8 cellular contexts compared by ENCODE assay signal in the genomic region with DNA sequence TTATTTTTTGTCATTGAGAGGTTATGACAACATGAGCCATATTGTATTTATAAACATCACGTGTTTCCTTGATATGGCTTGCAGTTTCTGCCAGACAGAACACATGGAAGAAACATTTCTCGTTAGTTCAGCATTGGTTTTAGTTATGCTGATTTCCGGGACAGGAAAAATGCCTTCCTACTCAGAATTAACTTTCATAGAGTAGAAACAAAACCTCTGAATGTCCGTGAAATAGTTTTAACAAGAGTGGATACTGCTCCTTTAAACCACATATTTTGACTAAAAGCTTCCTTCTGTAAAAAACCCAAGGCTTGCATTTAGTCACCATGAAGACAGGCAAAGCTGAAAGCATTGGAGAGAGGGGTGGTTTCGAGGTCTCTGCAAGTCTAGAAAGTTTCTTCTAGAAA.
A peak's percentile ranks its signal among the peaks of the same experiment; 100 is the strongest.
DNase-seq lines count a peak whose midpoint lies in the region; ATAC-seq, FAIRE-seq and TF ChIP-seq lines count a peak whose summit lies in the region.

No MANE protein-coding gene starts in this region.

- no peaks in the 10 kb centered on the region for H4K20me1 ChIP-seq in endothelial cell of umbilical vein (replicated peaks; ENCODE audit: control insufficient read depth, extremely low read depth, insufficient read depth, low read length)

- H3K27me3 Mint-ChIP-seq in activated T-cell treated with anti-CD3 and anti-CD28 coated beads, Interleukin-2, amount 50 U/mL, for 72 hours (ENCODE audit: low read depth): peaks cover 50% of the 10 kb centered on the region
- no peaks in the 10 kb centered on the region for H3K27me3 Mint-ChIP-seq in nephron progenitor cell (ENCODE audit: low read depth, poor library complexity)
- H3K27me3 Mint-ChIP-seq in immature natural killer cell (ENCODE audit: low read depth in 3 of 3): peaks cover 2 to 4% (median 4%) of the 10 kb centered on the region in 3 donors

- CTCF ChIA-PET in endothelial cell of umbilical vein (lab: Charles Lee): no interaction called here

- H3K27me3 ChIP-seq in endothelial cell of umbilical vein (ENCODE audit: control insufficient read depth in 2 of 2, insufficient read depth in 2 of 2, low read length in 2 of 2) (no peaks in the 10 kb centered on the region), thyroid gland (no peaks in the 10 kb centered on the region)

- peak overlapping the region; percentile 57 for H3K4me2 ChIP-seq in endothelial cell of umbilical vein (ENCODE audit: insufficient read depth, low read length)

- H3K4me1 ChIP-seq in endothelial cell of umbilical vein (ENCODE audit: control insufficient read depth, extremely low read depth, insufficient read depth, low read length) (peaks cover 12% of the 10 kb centered on the region), thyroid gland (peaks cover 26 to 29% of the 10 kb centered on the region in 2 donors)

- dilution Hi-C loops in endothelial cell of umbilical vein (cut with MboI; ENCODE audit: extremely low pct_ligation_motif_present, low sequenced_read_pairs): no loop called here

- H3K9me1 ChIP-seq in endothelial cell of umbilical vein (replicated peaks; ENCODE audit: control insufficient read depth, extremely low read depth, insufficient read depth, low read length): no peaks in the 10 kb centered on the region

- H3K4me3 ChIP-seq in endothelial cell of umbilical vein (replicated peaks in 1 of 3; ENCODE audit: insufficient read depth in 1 of 3, low read depth in 1 of 3, low read length in 3 of 3) (peak overlapping the region in 2 of 3 experiments; percentile 18 to 44), thyroid gland (replicated peaks in 1 of 3) (no peak overlapping the region)

- H2AFZ ChIP-seq in endothelial cell of umbilical vein (ENCODE audit: low read depth, low read length): peak overlapping the region; percentile 63

- no peaks in the 10 kb centered on the region for H3K79me2 ChIP-seq in endothelial cell of umbilical vein (ENCODE audit: control insufficient read depth, insufficient read depth, low read length)

- no TSS peak for BruUV-seq in endothelial cell of umbilical vein (replicated peaks; lab: Mats Ljungman, UMichigan)

- 51 to 53% methylated on average over 5 of the region's 5 CpGs for WGBS in thyroid gland, 2 donors

- no peaks in the 10 kb centered on the region for H3K9me3 ChIP-seq in endothelial cell of umbilical vein (replicated peaks; ENCODE audit: control insufficient read depth, insufficient read depth, low read length)
- no peaks in the 10 kb centered on the region for H3K9me3 ChIP-seq in thyroid gland

- intact Hi-C loops in endothelial cell of umbilical vein (cut with micrococcal nuclease): loop anchor here (1.0 kb wide), 2 partner anchors 14 to 66 kb away; no protein-coding TSS in a partner anchor
- intact Hi-C loops in thyroid gland (cut with DNase I): no loop called here

- H3K4me1 Mint-ChIP-seq in activated T-cell treated with anti-CD3 and anti-CD28 coated beads, Interleukin-2, amount 50 U/mL, for 72 hours (ENCODE audit: low read depth): peaks cover 18% of the 10 kb centered on the region
- H3K4me1 Mint-ChIP-seq in nephron progenitor cell: peaks cover 40% of the 10 kb centered on the region
- no peaks in the 10 kb centered on the region for H3K4me1 Mint-ChIP-seq in immature natural killer cell

- TF ChIP-seq POLR2A in endothelial cell of umbilical vein (IDR thresholded peaks at IDR 0.05; ENCODE audit: low read depth, low read length): no peak
- no peak for TF ChIP-seq POLR2A in thyroid gland (IDR thresholded peaks at IDR 0.05)

- H3K9me3 Mint-ChIP-seq in activated T-cell treated with anti-CD3 and anti-CD28 coated beads, Interleukin-2, amount 50 U/mL, for 72 hours: peaks cover 0 to 2% of the 10 kb centered on the region in 2 donors
- H3K9me3 Mint-ChIP-seq in nephron progenitor cell: no peaks in the 10 kb centered on the region
- H3K9me3 Mint-ChIP-seq in immature natural killer cell: peaks cover 0 to 3% (median 0%) of the 10 kb centered on the region in 6 donors

- H3K36me3 ChIP-seq in endothelial cell of umbilical vein (ENCODE audit: control insufficient read depth in 2 of 2, extremely low read depth in 1 of 2, insufficient read depth in 2 of 2, low read length in 2 of 2) (no peaks in the 10 kb centered on the region), thyroid gland (no peaks in the 10 kb centered on the region)

- H3K9ac ChIP-seq in endothelial cell of umbilical vein (replicated peaks; ENCODE audit: extremely low read depth, insufficient read depth, low read length): peak overlapping the region; percentile 36

- no peaks in the 10 kb centered on the region for H3K36me3 Mint-ChIP-seq in activated T-cell treated with anti-CD3 and anti-CD28 coated beads, Interleukin-2, amount 50 U/mL, for 72 hours (ENCODE audit: insufficient read depth in 2 of 2)
- H3K36me3 Mint-ChIP-seq in nephron progenitor cell (ENCODE audit: low read depth) (peaks cover 29% of the 10 kb centered on the region), immature natural killer cell (no peaks in the 10 kb centered on the region)

- TF ChIP-seq CTCF in endothelial cell of umbilical vein (IDR thresholded peaks at IDR 0.05; ENCODE audit: extremely low read depth in 1 of 2, insufficient read depth in 1 of 2, low read depth in 1 of 2, low read length in 2 of 2) (no peak), thyroid gland (IDR thresholded peaks at IDR 0.05) (no peak), nephron progenitor cell (IDR thresholded peaks at IDR 0.05) (no peak)

- POLR2A ChIA-PET in endothelial cell of umbilical vein (lab: Charles Lee): no interaction called here

- no peak for DNase-seq in activated T-cell treated with anti-CD3 and anti-CD28 coated beads, Interleukin-2, amount 50 U/mL, for 72 hours
- DNase-seq in activated T-cell treated with anti-CD3 and anti-CD28 coated beads, Interleukin-2, amount 50 U/mL, for 48 hours: no peak
- DNase-seq in endothelial cell of umbilical vein (ENCODE audit: low read depth, low spot score): peak; percentile 43
- DNase-seq in thyroid gland: no peak
- no peak for DNase-seq in nephron progenitor cell
- no peak for DNase-seq in immature natural killer cell
- DNase-seq in stimulated activated naive CD4-positive, alpha-beta T cell (lab: John Stamatoyannopoulos, UW): no peak

- peak overlapping the region; percentile 7 for H3K27ac Mint-ChIP-seq in activated T-cell treated with anti-CD3 and anti-CD28 coated beads, Interleukin-2, amount 50 U/mL, for 72 hours
- no peak overlapping the region for H3K27ac Mint-ChIP-seq in nephron progenitor cell
- no peak overlapping the region for H3K27ac Mint-ChIP-seq in immature natural killer cell

- H3K4me3 Mint-ChIP-seq in activated T-cell treated with anti-CD3 and anti-CD28 coated beads, Interleukin-2, amount 50 U/mL, for 72 hours: peak overlapping the region in 1 of 2 donors; percentile 51
- H3K4me3 Mint-ChIP-seq in nephron progenitor cell (no peak overlapping the region), immature natural killer cell (no peak overlapping the region)

- peak; percentile 70 to 75 for ATAC-seq in activated T-cell treated with anti-CD3 and anti-CD28 coated beads, Interleukin-2, amount 50 U/mL, for 72 hours (replicated peaks in 1 of 2)
- ATAC-seq in HG03139 (IDR thresholded peaks at IDR 0.05; ENCODE audit: unreplicated experiment): peak; percentile 52

- FAIRE-seq in endothelial cell of umbilical vein (lab: Jason Lieb, UNC): peak; percentile 70

- peak overlapping the region; percentile 45 for H3K27ac ChIP-seq in endothelial cell of umbilical vein (ENCODE audit: insufficient read depth, low read depth, low read length)
- peak overlapping the region in 2 of 3 donors; percentile 40 to 71 for H3K27ac ChIP-seq in thyroid gland

TF ChIP-seq in endothelial cell of umbilical vein, 7 proteins besides CTCF, POLR2A, EP300 and RAD21:
- TF ChIP-seq, protein P1, sequence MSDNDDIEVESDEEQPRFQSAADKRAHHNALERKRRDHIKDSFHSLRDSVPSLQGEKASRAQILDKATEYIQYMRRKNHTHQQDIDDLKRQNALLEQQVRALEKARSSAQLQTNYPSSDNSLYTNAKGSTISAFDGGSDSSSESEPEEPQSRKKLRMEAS (IDR thresholded peaks at IDR 0.05; ENCODE audit: insufficient read depth, insufficient read length): peak; percentile 75
- no peak for TF ChIP-seq EZH2 (IDR thresholded peaks at IDR 0.05; ENCODE audit: borderline replicate concordance, low read depth, low read length, severe bottlenecking)

Comparison
In these comparisons a context has a peak if more than half of its experiments do, and no peak if none do; other contexts are left out.
1. H3K4me3 ChIP-seq: peak in endothelial cell of umbilical vein (2 of 3); none in thyroid gland (0 of 3).